20 cellular contexts compared by ENCODE assay signal in genomic region chr1:165874643-165875042, GRCh38.
"Had no signal": no experiment of that assay in that cellular context is flagged by ENCODE, and none has a peak within 500 bp of the region (broad histone marks: within the 10 kb centered on the region; RNA-seq: fewer than 3 reads in every experiment).

No MANE protein-coding gene starts in this region.

- DNase-seq: activated CD4-positive, alpha-beta T cell treated with anti-CD3 and anti-CD28 coated beads for 1 hour; activated CD4-positive, alpha-beta T cell treated with anti-CD3 and anti-CD28 coated beads, Interleukin-2, amount 50 U/mL, for 1 hour; activated gamma-delta T cell; activated naive CD4-positive, alpha-beta T cell treated with anti-CD3 and anti-CD28 coated beads, Interleukin-2, amount 50 U/mL, for 16 hours; brain microvascular endothelial cell; central memory CD4-positive, alpha-beta T cell; dorsolateral prefrontal cortex; head of caudate nucleus; hypothalamus; midbrain; ovary; psoas muscle; spleen; stimulated activated CD4-positive, alpha-beta T cell treated with anti-CD3 and anti-CD28 coated beads, Interleukin-4, amount 100 ng/mL, for 24 hours; WERI-Rb-1 had no signal

- H3K36me3 ChIP-seq: ascending aorta, brain microvascular endothelial cell, gastroesophageal sphincter, neutrophil, ovary, right atrium auricular region, spleen, vagina had no signal

- H3K9me3 ChIP-seq: ascending aorta, neutrophil, ovary, psoas muscle, right atrium auricular region, vagina had no signal

- H3K4me1 ChIP-seq: ascending aorta, gastroesophageal sphincter, right atrium auricular region, vagina had no signal

- H3K27ac ChIP-seq: ascending aorta, brain microvascular endothelial cell, dorsolateral prefrontal cortex, gastroesophageal sphincter, ovary, psoas muscle, right atrium auricular region, spleen, vagina, WERI-Rb-1 had no signal

- H3K4me3 ChIP-seq: ascending aorta, dorsolateral prefrontal cortex, gastroesophageal sphincter, ovary, psoas muscle, right atrium auricular region, spleen, vagina had no signal

- H3K27me3 ChIP-seq: ascending aorta, brain microvascular endothelial cell, dorsolateral prefrontal cortex, gastroesophageal sphincter, neutrophil, ovary, right atrium auricular region, spleen, vagina had no signal
